In genomic region chr1:181105134-181106021, GRCh38 we compare ENCODE assay signal across 1 cellular context.
TF ChIP-seq lines count a peak whose summit lies in the region.

No MANE protein-coding gene starts in this region.

TF ChIP-seq in K562, 482 proteins besides CTCF, POLR2A, EP300 and RAD21 (continued from another document):
- peak; percentile 89 for TF ChIP-seq THAP12 (CRISPR knock-in tag; IDR thresholded peaks at IDR 0.05)
- TF ChIP-seq SETDB1 (IDR thresholded peaks at IDR 0.05; ENCODE audit: low read length): no peak
- TF ChIP-seq MXI1 (IDR thresholded peaks at IDR 0.05; ENCODE audit: low read depth, low read length): peak; percentile 85
- peak; percentile 89 for TF ChIP-seq CCNT2 (IDR thresholded peaks at IDR 0.05; ENCODE audit: borderline replicate concordance, extremely low read depth, insufficient read length, low read depth, low read length)
- TF ChIP-seq PURB (CRISPR knock-in tag; IDR thresholded peaks at IDR 0.05; ENCODE audit: low read depth): no peak
- no peak for TF ChIP-seq MCM5 (IDR thresholded peaks at IDR 0.05; ENCODE audit: low read depth)
- 0 out of 2 replicates have a peak, but pooled peaks have one; percentile 23 for TF ChIP-seq DIDO1 (tag; IDR thresholded peaks at IDR 0.05; ENCODE audit: low read depth)
- TF ChIP-seq, protein P1, sequence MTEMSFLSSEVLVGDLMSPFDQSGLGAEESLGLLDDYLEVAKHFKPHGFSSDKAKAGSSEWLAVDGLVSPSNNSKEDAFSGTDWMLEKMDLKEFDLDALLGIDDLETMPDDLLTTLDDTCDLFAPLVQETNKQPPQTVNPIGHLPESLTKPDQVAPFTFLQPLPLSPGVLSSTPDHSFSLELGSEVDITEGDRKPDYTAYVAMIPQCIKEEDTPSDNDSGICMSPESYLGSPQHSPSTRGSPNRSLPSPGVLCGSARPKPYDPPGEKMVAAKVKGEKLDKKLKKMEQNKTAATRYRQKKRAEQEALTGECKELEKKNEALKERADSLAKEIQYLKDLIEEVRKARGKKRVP (CRISPR knock-in tag; IDR thresholded peaks at IDR 0.05): no peak; the same call in 1 of the 2 replicates
- TF ChIP-seq, protein P2, sequence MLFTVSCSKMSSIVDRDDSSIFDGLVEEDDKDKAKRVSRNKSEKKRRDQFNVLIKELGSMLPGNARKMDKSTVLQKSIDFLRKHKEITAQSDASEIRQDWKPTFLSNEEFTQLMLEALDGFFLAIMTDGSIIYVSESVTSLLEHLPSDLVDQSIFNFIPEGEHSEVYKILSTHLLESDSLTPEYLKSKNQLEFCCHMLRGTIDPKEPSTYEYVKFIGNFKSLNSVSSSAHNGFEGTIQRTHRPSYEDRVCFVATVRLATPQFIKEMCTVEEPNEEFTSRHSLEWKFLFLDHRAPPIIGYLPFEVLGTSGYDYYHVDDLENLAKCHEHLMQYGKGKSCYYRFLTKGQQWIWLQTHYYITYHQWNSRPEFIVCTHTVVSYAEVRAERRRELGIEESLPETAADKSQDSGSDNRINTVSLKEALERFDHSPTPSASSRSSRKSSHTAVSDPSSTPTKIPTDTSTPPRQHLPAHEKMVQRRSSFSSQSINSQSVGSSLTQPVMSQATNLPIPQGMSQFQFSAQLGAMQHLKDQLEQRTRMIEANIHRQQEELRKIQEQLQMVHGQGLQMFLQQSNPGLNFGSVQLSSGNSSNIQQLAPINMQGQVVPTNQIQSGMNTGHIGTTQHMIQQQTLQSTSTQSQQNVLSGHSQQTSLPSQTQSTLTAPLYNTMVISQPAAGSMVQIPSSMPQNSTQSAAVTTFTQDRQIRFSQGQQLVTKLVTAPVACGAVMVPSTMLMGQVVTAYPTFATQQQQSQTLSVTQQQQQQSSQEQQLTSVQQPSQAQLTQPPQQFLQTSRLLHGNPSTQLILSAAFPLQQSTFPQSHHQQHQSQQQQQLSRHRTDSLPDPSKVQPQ (CRISPR knock-in tag; IDR thresholded peaks at IDR 0.05; ENCODE audit: borderline replicate concordance): 0 out of 2 replicates have a peak, but pooled peaks have one; percentile 25
- no peak for TF ChIP-seq AFF1 (IDR thresholded peaks at IDR 0.05; ENCODE audit: low read depth in 1 of 2, partially characterized antibody in 2 of 2)
- TF ChIP-seq NR4A1 (CRISPR knock-in tag; IDR thresholded peaks at IDR 0.05): 0 out of 2 replicates have a peak, but pooled peaks have one; percentile 41
- no peak for TF ChIP-seq NR4A1 (tag; IDR thresholded peaks at IDR 0.05)
- TF ChIP-seq BCOR (IDR thresholded peaks at IDR 0.05): peak; percentile 41; the same call in 1 of the 2 replicates
- no peak for TF ChIP-seq HEY1 (CRISPR knock-in tag; IDR thresholded peaks at IDR 0.05; ENCODE audit: borderline replicate concordance)
- TF ChIP-seq, protein P3, sequence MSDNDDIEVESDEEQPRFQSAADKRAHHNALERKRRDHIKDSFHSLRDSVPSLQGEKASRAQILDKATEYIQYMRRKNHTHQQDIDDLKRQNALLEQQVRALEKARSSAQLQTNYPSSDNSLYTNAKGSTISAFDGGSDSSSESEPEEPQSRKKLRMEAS (CRISPR knock-in tag; IDR thresholded peaks at IDR 0.05): peak; percentile 80
- 0 out of 2 replicates have a peak, but pooled peaks have one; percentile 3 for TF ChIP-seq TFAP4 (CRISPR knock-in tag; IDR thresholded peaks at IDR 0.05; ENCODE audit: borderline replicate concordance)
- no peak for TF ChIP-seq ARHGAP35 (IDR thresholded peaks at IDR 0.05; ENCODE audit: partially characterized antibody)
- TF ChIP-seq MEIS2 (IDR thresholded peaks at IDR 0.05; ENCODE audit: partially characterized antibody): peak; percentile 16
- no peak for TF ChIP-seq ZNF79 (CRISPR knock-in tag; IDR thresholded peaks at IDR 0.05; ENCODE audit: low read depth)
- TF ChIP-seq PHF8 (IDR thresholded peaks at IDR 0.05; ENCODE audit: borderline replicate concordance, low read length): peak; percentile 86; the same call in 1 of the 2 replicates
- no peak for TF ChIP-seq CHD7 (IDR thresholded peaks at IDR 0.05; ENCODE audit: low read depth, low read length)
- TF ChIP-seq E2F4 (CRISPR knock-in tag; IDR thresholded peaks at IDR 0.05; ENCODE audit: low read depth): no peak
- peak; percentile 86 for TF ChIP-seq ZBTB17 (CRISPR knock-in tag; IDR thresholded peaks at IDR 0.05)
